Comparison of ENCODE assay signal across 1 cellular context in the genomic region with DNA sequence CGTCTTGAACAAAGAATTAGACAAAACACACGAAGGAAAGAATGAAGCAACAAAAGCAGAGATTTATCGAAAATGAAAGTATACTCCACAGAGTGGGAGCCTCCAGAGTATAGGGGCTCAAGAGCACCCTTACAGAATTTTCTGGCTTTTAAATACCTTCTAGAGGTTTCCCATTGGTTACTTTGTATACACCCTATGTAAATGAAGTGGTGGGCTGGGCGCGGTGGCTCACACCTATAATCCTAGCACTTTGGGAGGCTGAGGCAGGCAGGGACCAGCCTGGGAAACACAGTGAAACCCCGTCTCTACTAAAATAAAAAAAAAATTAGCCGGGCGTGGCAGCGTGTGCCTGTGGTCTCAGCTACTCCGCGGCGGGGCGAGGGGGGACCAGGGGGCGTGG.
TF ChIP-seq lines count a peak whose summit lies in the region.

No MANE protein-coding gene starts in this region.

TF ChIP-seq in GM23338, 12 proteins besides CTCF, POLR2A, EP300 and RAD21 (continued from another document):
- TF ChIP-seq, protein P1, sequence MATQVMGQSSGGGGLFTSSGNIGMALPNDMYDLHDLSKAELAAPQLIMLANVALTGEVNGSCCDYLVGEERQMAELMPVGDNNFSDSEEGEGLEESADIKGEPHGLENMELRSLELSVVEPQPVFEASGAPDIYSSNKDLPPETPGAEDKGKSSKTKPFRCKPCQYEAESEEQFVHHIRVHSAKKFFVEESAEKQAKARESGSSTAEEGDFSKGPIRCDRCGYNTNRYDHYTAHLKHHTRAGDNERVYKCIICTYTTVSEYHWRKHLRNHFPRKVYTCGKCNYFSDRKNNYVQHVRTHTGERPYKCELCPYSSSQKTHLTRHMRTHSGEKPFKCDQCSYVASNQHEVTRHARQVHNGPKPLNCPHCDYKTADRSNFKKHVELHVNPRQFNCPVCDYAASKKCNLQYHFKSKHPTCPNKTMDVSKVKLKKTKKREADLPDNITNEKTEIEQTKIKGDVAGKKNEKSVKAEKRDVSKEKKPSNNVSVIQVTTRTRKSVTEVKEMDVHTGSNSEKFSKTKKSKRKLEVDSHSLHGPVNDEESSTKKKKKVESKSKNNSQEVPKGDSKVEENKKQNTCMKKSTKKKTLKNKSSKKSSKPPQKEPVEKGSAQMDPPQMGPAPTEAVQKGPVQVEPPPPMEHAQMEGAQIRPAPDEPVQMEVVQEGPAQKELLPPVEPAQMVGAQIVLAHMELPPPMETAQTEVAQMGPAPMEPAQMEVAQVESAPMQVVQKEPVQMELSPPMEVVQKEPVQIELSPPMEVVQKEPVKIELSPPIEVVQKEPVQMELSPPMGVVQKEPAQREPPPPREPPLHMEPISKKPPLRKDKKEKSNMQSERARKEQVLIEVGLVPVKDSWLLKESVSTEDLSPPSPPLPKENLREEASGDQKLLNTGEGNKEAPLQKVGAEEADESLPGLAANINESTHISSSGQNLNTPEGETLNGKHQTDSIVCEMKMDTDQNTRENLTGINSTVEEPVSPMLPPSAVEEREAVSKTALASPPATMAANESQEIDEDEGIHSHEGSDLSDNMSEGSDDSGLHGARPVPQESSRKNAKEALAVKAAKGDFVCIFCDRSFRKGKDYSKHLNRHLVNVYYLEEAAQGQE (IDR thresholded peaks at IDR 0.05; ENCODE audit: unreplicated experiment) = no peak
- no peak for TF ChIP-seq NANOG (IDR thresholded peaks at IDR 0.05; ENCODE audit: borderline replicate concordance)
- TF ChIP-seq, protein P2, sequence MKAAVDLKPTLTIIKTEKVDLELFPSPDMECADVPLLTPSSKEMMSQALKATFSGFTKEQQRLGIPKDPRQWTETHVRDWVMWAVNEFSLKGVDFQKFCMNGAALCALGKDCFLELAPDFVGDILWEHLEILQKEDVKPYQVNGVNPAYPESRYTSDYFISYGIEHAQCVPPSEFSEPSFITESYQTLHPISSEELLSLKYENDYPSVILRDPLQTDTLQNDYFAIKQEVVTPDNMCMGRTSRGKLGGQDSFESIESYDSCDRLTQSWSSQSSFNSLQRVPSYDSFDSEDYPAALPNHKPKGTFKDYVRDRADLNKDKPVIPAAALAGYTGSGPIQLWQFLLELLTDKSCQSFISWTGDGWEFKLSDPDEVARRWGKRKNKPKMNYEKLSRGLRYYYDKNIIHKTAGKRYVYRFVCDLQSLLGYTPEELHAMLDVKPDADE (IDR thresholded peaks at IDR 0.05) = no peak
- no peak for TF ChIP-seq CREB1 (CRISPR knock-in tag; IDR thresholded peaks at IDR 0.05; ENCODE audit: low read depth)
- TF ChIP-seq JUNB (IDR thresholded peaks at IDR 0.05; ENCODE audit: unreplicated experiment) = no peak
- TF ChIP-seq POLR2AphosphoS5 (IDR thresholded peaks at IDR 0.05; ENCODE audit: low read depth) = no peak
- no peak for TF ChIP-seq ZNF331 (CRISPR knock-in tag; IDR thresholded peaks at IDR 0.05; ENCODE audit: low read depth)
- TF ChIP-seq ZNF114 (CRISPR knock-in tag; IDR thresholded peaks at IDR 0.05) = no peak
- no peak for TF ChIP-seq EZH2phosphoT487 (IDR thresholded peaks at IDR 0.05; ENCODE audit: unreplicated experiment)
- TF ChIP-seq, protein P3, sequence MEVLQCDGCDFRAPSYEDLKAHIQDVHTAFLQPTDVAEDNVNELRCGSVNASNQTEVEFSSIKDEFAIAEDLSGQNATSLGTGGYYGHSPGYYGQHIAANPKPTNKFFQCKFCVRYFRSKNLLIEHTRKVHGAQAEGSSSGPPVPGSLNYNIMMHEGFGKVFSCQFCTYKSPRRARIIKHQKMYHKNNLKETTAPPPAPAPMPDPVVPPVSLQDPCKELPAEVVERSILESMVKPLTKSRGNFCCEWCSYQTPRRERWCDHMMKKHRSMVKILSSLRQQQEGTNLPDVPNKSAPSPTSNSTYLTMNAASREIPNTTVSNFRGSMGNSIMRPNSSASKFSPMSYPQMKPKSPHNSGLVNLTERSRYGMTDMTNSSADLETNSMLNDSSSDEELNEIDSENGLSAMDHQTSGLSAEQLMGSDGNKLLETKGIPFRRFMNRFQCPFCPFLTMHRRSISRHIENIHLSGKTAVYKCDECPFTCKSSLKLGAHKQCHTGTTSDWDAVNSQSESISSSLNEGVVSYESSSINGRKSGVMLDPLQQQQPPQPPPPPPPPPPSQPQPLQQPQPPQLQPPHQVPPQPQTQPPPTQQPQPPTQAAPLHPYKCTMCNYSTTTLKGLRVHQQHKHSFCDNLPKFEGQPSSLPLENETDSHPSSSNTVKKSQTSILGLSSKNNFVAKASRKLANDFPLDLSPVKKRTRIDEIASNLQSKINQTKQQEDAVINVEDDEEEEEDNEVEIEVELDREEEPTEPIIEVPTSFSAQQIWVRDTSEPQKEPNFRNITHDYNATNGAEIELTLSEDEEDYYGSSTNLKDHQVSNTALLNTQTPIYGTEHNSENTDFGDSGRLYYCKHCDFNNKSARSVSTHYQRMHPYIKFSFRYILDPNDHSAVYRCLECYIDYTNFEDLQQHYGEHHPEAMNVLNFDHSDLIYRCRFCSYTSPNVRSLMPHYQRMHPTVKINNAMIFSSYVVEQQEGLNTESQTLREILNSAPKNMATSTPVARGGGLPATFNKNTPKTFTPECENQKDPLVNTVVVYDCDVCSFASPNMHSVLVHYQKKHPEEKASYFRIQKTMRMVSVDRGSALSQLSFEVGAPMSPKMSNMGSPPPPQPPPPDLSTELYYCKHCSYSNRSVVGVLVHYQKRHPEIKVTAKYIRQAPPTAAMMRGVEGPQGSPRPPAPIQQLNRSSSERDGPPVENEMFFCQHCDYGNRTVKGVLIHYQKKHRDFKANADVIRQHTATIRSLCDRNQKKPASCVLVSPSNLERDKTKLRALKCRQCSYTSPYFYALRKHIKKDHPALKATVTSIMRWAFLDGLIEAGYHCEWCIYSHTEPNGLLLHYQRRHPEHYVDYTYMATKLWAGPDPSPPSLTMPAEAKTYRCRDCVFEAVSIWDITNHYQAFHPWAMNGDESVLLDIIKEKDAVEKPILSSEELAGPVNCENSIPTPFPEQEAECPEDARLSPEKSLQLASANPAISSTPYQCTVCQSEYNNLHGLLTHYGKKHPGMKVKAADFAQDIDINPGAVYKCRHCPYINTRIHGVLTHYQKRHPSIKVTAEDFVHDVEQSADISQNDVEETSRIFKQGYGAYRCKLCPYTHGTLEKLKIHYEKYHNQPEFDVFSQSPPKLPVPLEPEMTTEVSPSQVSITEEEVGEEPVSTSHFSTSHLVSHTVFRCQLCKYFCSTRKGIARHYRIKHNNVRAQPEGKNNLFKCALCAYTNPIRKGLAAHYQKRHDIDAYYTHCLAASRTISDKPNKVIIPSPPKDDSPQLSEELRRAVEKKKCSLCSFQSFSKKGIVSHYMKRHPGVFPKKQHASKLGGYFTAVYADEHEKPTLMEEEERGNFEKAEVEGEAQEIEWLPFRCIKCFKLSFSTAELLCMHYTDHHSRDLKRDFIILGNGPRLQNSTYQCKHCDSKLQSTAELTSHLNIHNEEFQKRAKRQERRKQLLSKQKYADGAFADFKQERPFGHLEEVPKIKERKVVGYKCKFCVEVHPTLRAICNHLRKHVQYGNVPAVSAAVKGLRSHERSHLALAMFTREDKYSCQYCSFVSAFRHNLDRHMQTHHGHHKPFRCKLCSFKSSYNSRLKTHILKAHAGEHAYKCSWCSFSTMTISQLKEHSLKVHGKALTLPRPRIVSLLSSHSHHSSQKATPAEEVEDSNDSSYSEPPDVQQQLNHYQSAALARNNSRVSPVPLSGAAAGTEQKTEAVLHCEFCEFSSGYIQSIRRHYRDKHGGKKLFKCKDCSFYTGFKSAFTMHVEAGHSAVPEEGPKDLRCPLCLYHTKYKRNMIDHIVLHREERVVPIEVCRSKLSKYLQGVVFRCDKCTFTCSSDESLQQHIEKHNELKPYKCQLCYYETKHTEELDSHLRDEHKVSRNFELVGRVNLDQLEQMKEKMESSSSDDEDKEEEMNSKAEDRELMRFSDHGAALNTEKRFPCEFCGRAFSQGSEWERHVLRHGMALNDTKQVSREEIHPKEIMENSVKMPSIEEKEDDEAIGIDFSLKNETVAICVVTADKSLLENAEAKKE (CRISPR knock-in tag; IDR thresholded peaks at IDR 0.05) = no peak
- no peak for TF ChIP-seq STAT1 (IDR thresholded peaks at IDR 0.05; ENCODE audit: unreplicated experiment)
